ENCODE assay signal across 1 cellular context in the genomic region with DNA sequence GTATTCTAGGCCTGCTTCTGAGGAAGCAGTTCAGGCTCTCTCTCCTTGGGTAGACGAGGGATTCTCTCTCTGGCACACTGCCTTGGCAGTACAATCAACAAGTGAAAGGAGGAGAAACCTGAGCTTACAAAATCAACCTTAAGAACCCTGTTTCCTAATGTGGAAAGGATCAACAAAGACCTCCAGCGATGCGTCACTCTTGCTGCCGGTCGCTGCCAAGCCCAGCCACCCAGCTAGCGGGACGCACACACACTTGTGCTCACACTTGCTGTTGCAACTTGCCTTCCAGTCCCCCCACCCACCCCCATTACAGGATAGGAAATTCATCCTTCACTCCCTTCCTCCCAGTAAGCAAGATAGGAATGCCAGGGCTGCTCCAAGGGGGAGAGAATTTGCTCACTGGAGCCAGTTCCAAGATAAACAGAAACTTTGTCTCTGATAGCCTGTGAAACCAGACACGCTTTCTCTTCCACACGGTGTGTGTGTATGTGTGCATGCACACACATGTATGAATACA.
TF ChIP-seq lines count a peak whose summit lies in the region.

No MANE protein-coding gene starts in this region.

TF ChIP-seq in HEK293, 187 proteins besides CTCF, POLR2A, EP300 and RAD21 (continued from another document):
- TF ChIP-seq, protein P1, sequence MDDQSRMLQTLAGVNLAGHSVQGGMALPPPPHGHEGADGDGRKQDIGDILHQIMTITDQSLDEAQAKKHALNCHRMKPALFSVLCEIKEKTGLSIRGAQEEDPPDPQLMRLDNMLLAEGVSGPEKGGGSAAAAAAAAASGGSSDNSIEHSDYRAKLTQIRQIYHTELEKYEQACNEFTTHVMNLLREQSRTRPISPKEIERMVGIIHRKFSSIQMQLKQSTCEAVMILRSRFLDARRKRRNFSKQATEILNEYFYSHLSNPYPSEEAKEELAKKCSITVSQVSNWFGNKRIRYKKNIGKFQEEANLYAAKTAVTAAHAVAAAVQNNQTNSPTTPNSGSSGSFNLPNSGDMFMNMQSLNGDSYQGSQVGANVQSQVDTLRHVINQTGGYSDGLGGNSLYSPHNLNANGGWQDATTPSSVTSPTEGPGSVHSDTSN (CRISPR knock-in tag; IDR thresholded peaks at IDR 0.05), result no peak
- TF ChIP-seq TCF7L2 (IDR thresholded peaks at IDR 0.05; ENCODE audit: borderline replicate concordance, low read depth, low read length), result no peak
- no peak for TF ChIP-seq ZNF660 (tag by site-specific recombination; IDR thresholded peaks at IDR 0.05)
- TF ChIP-seq GLIS1 (tag by site-specific recombination; IDR thresholded peaks at IDR 0.05), result peak; percentile 94
- no peak for TF ChIP-seq RBAK (tag by site-specific recombination; IDR thresholded peaks at IDR 0.05)
- no peak for TF ChIP-seq ZIC2 (tag by site-specific recombination; IDR thresholded peaks at IDR 0.05)
- peak; percentile 98 for TF ChIP-seq SCRT2 (tag by site-specific recombination; IDR thresholded peaks at IDR 0.05)
